In genomic region chr6:43172127-43173007, GRCh38 we compare ENCODE assay signal across 8 cellular contexts. TPM values are rescaled to one million over a fixed set of nuclear protein-coding genes. Genes with fewer than 3 reads are reported as not detected.
DNase-seq lines count a peak whose midpoint lies in the region; ATAC-seq and TF ChIP-seq lines count a peak whose summit lies in the region.

No MANE protein-coding gene starts in this region.

- peaks cover 25% of the 10 kb centered on the region for H3K36me3 ChIP-seq in right atrium auricular region

- H3K4me3 Mint-ChIP-seq in activated naive CD8-positive, alpha-beta T cell treated with anti-CD3 and anti-CD28 coated beads, Interleukin-2, amount 10 ng/mL, durations not matched to agents 7 days and 5 days, result peak overlapping the region; percentile 99

- TF ChIP-seq POLR2A in Raji (IDR thresholded peaks at IDR 0.05; ENCODE audit: insufficient read depth, low read depth, low read length), result 0 out of 2 replicates have a peak, but pooled peaks have one; percentile 47

- H3K9me3 Mint-ChIP-seq in activated naive CD8-positive, alpha-beta T cell treated with anti-CD3 and anti-CD28 coated beads, Interleukin-2, amount 10 ng/mL, durations not matched to agents 7 days and 5 days, result no peaks in the 10 kb centered on the region

- H3K9me3 ChIP-seq in AG04450 (ENCODE audit: control insufficient read depth, insufficient read depth, low read length) (no peaks in the 10 kb centered on the region), right atrium auricular region (no peaks in the 10 kb centered on the region)

- H3K4me1 ChIP-seq in right atrium auricular region, result peaks cover 0 to 38% of the 10 kb centered on the region in 2 donors

- POLR2A ChIA-PET in AG04450 (lab: Yijun Ruan, JAX), result interaction anchor here (0.6 to 0.9 kb wide), 3 partner anchors 97 to 151 kb away, joined by 3 to 4 read pairs (median 3); partner anchors contain the start of genes CUL7 and RRP36
- POLR2A ChIA-PET in activated naive CD8-positive, alpha-beta T cell treated with anti-CD3 and anti-CD28 coated beads, Interleukin-2, amount 10 ng/mL, durations not matched to agents 7 days and 5 days (lab: Charles Lee), result interaction anchor here (0.6 to 4.3 kb wide), 10 partner anchors 10 to 353 kb away, joined by 3 to 22 read pairs (median 4); partner anchors contain the start of genes CNPY3, CUL9, DNPH1 and KLC4

- intact Hi-C loops in posterior vena cava (cut with DNase I), result no loop called here

- H3K27me3 Mint-ChIP-seq in activated naive CD8-positive, alpha-beta T cell treated with anti-CD3 and anti-CD28 coated beads, Interleukin-2, amount 10 ng/mL, durations not matched to agents 7 days and 5 days, result peaks cover 5% of the 10 kb centered on the region

- H3K4me1 Mint-ChIP-seq in activated naive CD8-positive, alpha-beta T cell treated with anti-CD3 and anti-CD28 coated beads, Interleukin-2, amount 10 ng/mL, durations not matched to agents 7 days and 5 days, result peaks cover 39% of the 10 kb centered on the region

- peak overlapping the region; percentile 97 for H3K27ac ChIP-seq in AG04450 (ENCODE audit: low read depth, low read length)
- peak overlapping the region; percentile 94 to 100 for H3K27ac ChIP-seq in right atrium auricular region

- peak overlapping the region; percentile 92 for H3K27ac Mint-ChIP-seq in activated naive CD8-positive, alpha-beta T cell treated with anti-CD3 and anti-CD28 coated beads, Interleukin-2, amount 10 ng/mL, durations not matched to agents 7 days and 5 days

- CTCF ChIA-PET in AG04450 (lab: Charles Lee), result interaction anchor here (0.6 to 1.1 kb wide), 3 partner anchors 8 to 15 kb away, joined by 3 to 5 read pairs (median 3); no protein-coding TSS in a partner anchor

- ATAC-seq in activated naive CD8-positive, alpha-beta T cell treated with anti-CD3 and anti-CD28 coated beads, Interleukin-2, amount 10 ng/mL, durations not matched to agents 7 days and 5 days (ENCODE audit: low read depth), result no peak
- ATAC-seq in HG03280 (IDR thresholded peaks at IDR 0.05; ENCODE audit: unreplicated experiment), result no peak

- DNase-seq in AG04450 (ENCODE audit: low read depth, low spot score) (no peak), H4 (ENCODE audit: low spot score) (peak; percentile 41), right atrium auricular region (ENCODE audit: low spot score) (no peak), posterior vena cava (ENCODE audit: low spot score) (peak; percentile 90), NCI-H128 (lab: John Stamatoyannopoulos, UW; ENCODE audit: unreplicated experiment) (no peak)
- peak; percentile 66 for DNase-seq in activated naive CD8-positive, alpha-beta T cell treated with anti-CD3 and anti-CD28 coated beads, Interleukin-2, amount 10 ng/mL, durations not matched to agents 7 days and 5 days

- no peaks in the 10 kb centered on the region for H3K27me3 ChIP-seq in AG04450 (ENCODE audit: control insufficient read depth, insufficient read depth, low read length)
- H3K27me3 ChIP-seq in right atrium auricular region, result no peaks in the 10 kb centered on the region

- H3K36me3 Mint-ChIP-seq in activated naive CD8-positive, alpha-beta T cell treated with anti-CD3 and anti-CD28 coated beads, Interleukin-2, amount 10 ng/mL, durations not matched to agents 7 days and 5 days, result peaks cover 13% of the 10 kb centered on the region

- TF ChIP-seq CTCF in AG04450 (IDR thresholded peaks at IDR 0.05; ENCODE audit: low read depth, low read length) (no peak), right atrium auricular region (IDR thresholded peaks at IDR 0.05) (no peak)

- H3K4me3 ChIP-seq in AG04450 (ENCODE audit: low read depth, low read length) (peak overlapping the region; percentile 94), right atrium auricular region (peak overlapping the region; percentile 84 to 98)

RNA-seq across cellular contexts. Expression of gene SRF, which starts 1.3 kb away (rescaled TPM):
- polyA plus RNA-seq in AG04450 (2011; rRNA removed), result 36.8 and 48.5 TPM in 2 replicates
- polyA minus RNA-seq in AG04450 (2011; rRNA and poly(A)+ RNA removed), result 41.4 and 58.1 TPM in 2 replicates
- total RNA-seq in H4 (2014; rRNA removed; shearing (Covaris generic)), result 11.0 and 12.8 TPM in 2 replicates
- total RNA-seq in activated naive CD8-positive, alpha-beta T cell treated with anti-CD3 and anti-CD28 coated beads, Interleukin-2, amount 10 ng/mL, durations not matched to agents 7 days and 5 days, result 10 to 100 TPM; 34.4 to 36.0 TPM
- total RNA-seq in right atrium auricular region (100 to 1,000 TPM in 1 of 2 donors, 10 to 100 TPM in 1; 59.4 to 116 TPM), posterior vena cava (10 to 100 TPM; 92.6 to 95.6 TPM)

RNA-seq across cellular contexts. Expression of gene CUL9, which starts 9.6 kb away (rescaled TPM):
- polyA plus RNA-seq in AG04450 (2011; rRNA removed), result 11.5 and 11.8 TPM in 2 replicates
- polyA minus RNA-seq in AG04450 (2011; rRNA and poly(A)+ RNA removed), result 15.5 and 22.3 TPM in 2 replicates
- 18.2 and 18.5 TPM in 2 replicates for total RNA-seq in H4 (2014; rRNA removed; shearing (Covaris generic))
- total RNA-seq in activated naive CD8-positive, alpha-beta T cell treated with anti-CD3 and anti-CD28 coated beads, Interleukin-2, amount 10 ng/mL, durations not matched to agents 7 days and 5 days, result 10 to 100 TPM; 75.1 to 80.8 TPM
- total RNA-seq in right atrium auricular region (10 to 100 TPM; 11.0 to 16.8 TPM), posterior vena cava (10 to 100 TPM; 24.5 to 25.5 TPM)

RNA-seq across cellular contexts. Expression of gene DNPH1, which starts 56.9 kb away (rescaled TPM):
- 36.9 and 42.4 TPM in 2 replicates for polyA plus RNA-seq in AG04450 (2011; rRNA removed)
- polyA minus RNA-seq in AG04450 (2011; rRNA and poly(A)+ RNA removed), result 8.8 and 8.9 TPM in 2 replicates
- total RNA-seq in H4 (2014; rRNA removed; shearing (Covaris generic)), result 110 and 147 TPM in 2 replicates
- total RNA-seq in activated naive CD8-positive, alpha-beta T cell treated with anti-CD3 and anti-CD28 coated beads, Interleukin-2, amount 10 ng/mL, durations not matched to agents 7 days and 5 days, result 10 to 100 TPM; 42.2 to 43.7 TPM
- total RNA-seq in right atrium auricular region (10 to 100 TPM; 38.4 to 63.9 TPM), posterior vena cava (10 to 100 TPM; 24.5 to 42.5 TPM)

Comparison
In these comparisons a context has a peak if more than half of its experiments do, and no peak if none do; other contexts are left out.
1. DNase-seq: peak in H4 (single experiment), activated naive CD8-positive, alpha-beta T cell treated with anti-CD3 and anti-CD28 coated beads, Interleukin-2, amount 10 ng/mL, durations not matched to agents 7 days and 5 days (single experiment) and posterior vena cava (single experiment); none in AG04450 (single experiment), right atrium auricular region (single experiment) and NCI-H128 (single experiment).